In genomic region chr19:46016426-46017094, GRCh38 we compare ENCODE assay signal across 8 cellular contexts. TPM values are rescaled to one million over a fixed set of nuclear protein-coding genes. Genes with fewer than 3 reads are reported as not detected.
DNase-seq lines count a peak whose midpoint lies in the region; ATAC-seq and TF ChIP-seq lines count a peak whose summit lies in the region.

No MANE protein-coding gene starts in this region.

- no peak for TF ChIP-seq POLR2A in GM18505 (IDR thresholded peaks at IDR 0.05; ENCODE audit: borderline replicate concordance, extremely low read depth, insufficient read depth, insufficient read length)

- no peak overlapping the region for H2AFZ ChIP-seq in OCI-LY7 (ENCODE audit: low read length)
- H2AFZ ChIP-seq in fibroblast of lung (ENCODE audit: low read length) = peak overlapping the region; percentile 69

- no peaks in the 10 kb centered on the region for H3K9me3 Mint-ChIP-seq in activated T-cell treated with anti-CD3 and anti-CD28 coated beads, Interleukin-2, amount 50 U/mL, for 72 hours
- no peaks in the 10 kb centered on the region for H3K9me3 Mint-ChIP-seq in natural killer cell
- H3K9me3 Mint-ChIP-seq in stimulated activated memory B cell treated with anti-CD40 and anti-IgM and Interleukin-4, amounts not matched to agents 10 μg/mL and 1 μg/mL and 100 μg/mL, for 72 hours = no peaks in the 10 kb centered on the region

- H3K36me3 ChIP-seq in HUES6 (ENCODE audit: control insufficient read depth, insufficient read depth, low read length) (0 out of 2 replicates have a peak, but pooled peaks cover 6% of the 10 kb centered on the region), OCI-LY7 (ENCODE audit: insufficient read depth, low read length) (peaks cover 2% of the 10 kb centered on the region; the same call in 1 of the 2 replicates), fibroblast of lung (ENCODE audit: control insufficient read depth, insufficient read depth, low read length) (no peaks in the 10 kb centered on the region)

- H3K4me3 ChIP-seq in HUES6 (ENCODE audit: low read depth, low read length) (peak overlapping the region; percentile 59), OCI-LY7 (ENCODE audit: low read depth, low read length, poor library complexity, severe bottlenecking) (no peak overlapping the region), fibroblast of lung (replicated peaks in 1 of 4; ENCODE audit: control extremely low read depth in 1 of 4, insufficient read depth in 1 of 4, low read depth in 3 of 4, low read length in 4 of 4) (peak overlapping the region; percentile 31 to 64 (median 61))

- intact Hi-C loops in OCI-LY7 (cut with micrococcal nuclease; ENCODE audit: unreplicated experiment) = no loop called here
- intact Hi-C loops in natural killer cell (cut with micrococcal nuclease) = loop anchor here (5.0 to 10.0 kb wide), 2 partner anchors 199 to 242 kb away; partner anchors contain the start of gene RSPH6A

- H3K9me2 ChIP-seq in OCI-LY7 (ENCODE audit: insufficient read depth, low read length) = no peaks in the 10 kb centered on the region

- H3K9ac ChIP-seq in HUES6 (ENCODE audit: low read length) (no peak overlapping the region), fibroblast of lung (ENCODE audit: insufficient read depth, low read length) (peak overlapping the region; percentile 7)

- ATAC-seq in activated T-cell treated with anti-CD3 and anti-CD28 coated beads, Interleukin-2, amount 50 U/mL, for 72 hours (replicated peaks in 1 of 2) = peak; percentile 70 to 73
- ATAC-seq in natural killer cell (peak; percentile 80 to 90 (median 81)), GM18505 (IDR thresholded peaks at IDR 0.05; ENCODE audit: unreplicated experiment) (no peak)
- ATAC-seq in stimulated activated memory B cell treated with anti-CD40 and anti-IgM and Interleukin-4, amounts not matched to agents 10 μg/mL and 1 μg/mL and 100 μg/mL, for 72 hours = peak; percentile 80

- POLR2A ChIA-PET in OCI-LY7 (lab: Charles Lee) = no interaction called here

- peaks cover 32% of the 10 kb centered on the region for H3K27me3 ChIP-seq in HUES6 (ENCODE audit: control insufficient read depth, insufficient read depth, low read length)
- peaks cover 7% of the 10 kb centered on the region for H3K27me3 ChIP-seq in fibroblast of lung (ENCODE audit: control insufficient read depth, insufficient read depth, low read length)

- peaks cover 23% of the 10 kb centered on the region for H3K27me3 Mint-ChIP-seq in activated T-cell treated with anti-CD3 and anti-CD28 coated beads, Interleukin-2, amount 50 U/mL, for 72 hours (ENCODE audit: low read depth)
- H3K27me3 Mint-ChIP-seq in natural killer cell (ENCODE audit: low read depth in 2 of 2) = peaks cover 0 to 9% of the 10 kb centered on the region in 2 donors
- peaks cover 27% of the 10 kb centered on the region for H3K27me3 Mint-ChIP-seq in stimulated activated memory B cell treated with anti-CD40 and anti-IgM and Interleukin-4, amounts not matched to agents 10 μg/mL and 1 μg/mL and 100 μg/mL, for 72 hours

- TF ChIP-seq CTCF in GM12872 (IDR thresholded peaks at IDR 0.05; ENCODE audit: insufficient read depth, low read depth, low read length) (peak; percentile 85), OCI-LY7 (conservative IDR thresholded peaks at IDR 0.05; ENCODE audit: low read length) (peak; percentile 68), fibroblast of lung (conservative IDR thresholded peaks at IDR 0.05 in 1 of 2, IDR thresholded peaks at IDR 0.05 in 1 of 2; ENCODE audit: low read depth in 1 of 2, low read length in 2 of 2) (peak; percentile 48 to 79), natural killer cell (IDR thresholded peaks at IDR 0.05) (peak; percentile 87)

- DNase-seq in OCI-LY7 (ENCODE audit: low spot score) (peak; percentile 59), fibroblast of lung (ENCODE audit: low read depth in 2 of 2) (peak; percentile 59 to 68), natural killer cell (peak; percentile 79)
- DNase-seq in activated T-cell treated with anti-CD3 and anti-CD28 coated beads, Interleukin-2, amount 50 U/mL, for 72 hours = peak; percentile 84 to 85

- H3K4me1 Mint-ChIP-seq in activated T-cell treated with anti-CD3 and anti-CD28 coated beads, Interleukin-2, amount 50 U/mL, for 72 hours (ENCODE audit: low read depth) = peaks cover 21% of the 10 kb centered on the region
- peaks cover 12 to 24% of the 10 kb centered on the region in 2 donors for H3K4me1 Mint-ChIP-seq in natural killer cell
- peaks cover 33% of the 10 kb centered on the region for H3K4me1 Mint-ChIP-seq in stimulated activated memory B cell treated with anti-CD40 and anti-IgM and Interleukin-4, amounts not matched to agents 10 μg/mL and 1 μg/mL and 100 μg/mL, for 72 hours

- H4K20me1 ChIP-seq in OCI-LY7 (ENCODE audit: insufficient read depth, low read length) (no peaks in the 10 kb centered on the region), fibroblast of lung (ENCODE audit: control insufficient read depth, extremely low read depth, insufficient read depth, low read length) (no peaks in the 10 kb centered on the region)

- no peak overlapping the region for H3K27ac ChIP-seq in HUES6 (ENCODE audit: low read depth, low read length)
- H3K27ac ChIP-seq in OCI-LY7 (ENCODE audit: low read depth, low read length, poor library complexity, severe bottlenecking) = no peak overlapping the region
- no peak overlapping the region for H3K27ac ChIP-seq in fibroblast of lung (ENCODE audit: insufficient read depth, low read length)

- CTCF ChIA-PET in OCI-LY7 (lab: Charles Lee; ENCODE audit: unreplicated experiment) = no interaction called here

- no peaks in the 10 kb centered on the region for H3K79me2 ChIP-seq in OCI-LY7 (ENCODE audit: insufficient read depth, low read depth, low read length)
- H3K79me2 ChIP-seq in fibroblast of lung (ENCODE audit: control insufficient read depth, insufficient read depth, low read length) = no peaks in the 10 kb centered on the region

- H3K4me2 ChIP-seq in OCI-LY7 (ENCODE audit: low read length) = peak overlapping the region; percentile 40; the same call in 1 of the 2 replicates
- H3K4me2 ChIP-seq in fibroblast of lung (ENCODE audit: extremely low read depth, insufficient read depth, low read length) = peak overlapping the region; percentile 100

- H3K4me1 ChIP-seq in HUES6 (ENCODE audit: control insufficient read depth, insufficient read depth, low read length) (peaks cover 17% of the 10 kb centered on the region), OCI-LY7 (ENCODE audit: insufficient read depth, low read length, poor library complexity, severe bottlenecking) (no peaks in the 10 kb centered on the region), fibroblast of lung (ENCODE audit: control insufficient read depth, extremely low read depth, insufficient read depth, low read length) (peaks cover 5% of the 10 kb centered on the region)

- no peak overlapping the region for H3K27ac Mint-ChIP-seq in activated T-cell treated with anti-CD3 and anti-CD28 coated beads, Interleukin-2, amount 50 U/mL, for 72 hours
- peak overlapping the region; percentile 61 to 74 for H3K27ac Mint-ChIP-seq in natural killer cell
- peak overlapping the region; percentile 28 for H3K27ac Mint-ChIP-seq in stimulated activated memory B cell treated with anti-CD40 and anti-IgM and Interleukin-4, amounts not matched to agents 10 μg/mL and 1 μg/mL and 100 μg/mL, for 72 hours

- H3K36me3 Mint-ChIP-seq in activated T-cell treated with anti-CD3 and anti-CD28 coated beads, Interleukin-2, amount 50 U/mL, for 72 hours (ENCODE audit: insufficient read depth in 2 of 2) = peaks cover 0 to 5% of the 10 kb centered on the region in 2 donors
- H3K36me3 Mint-ChIP-seq in natural killer cell = no peaks in the 10 kb centered on the region
- peaks cover 24% of the 10 kb centered on the region for H3K36me3 Mint-ChIP-seq in stimulated activated memory B cell treated with anti-CD40 and anti-IgM and Interleukin-4, amounts not matched to agents 10 μg/mL and 1 μg/mL and 100 μg/mL, for 72 hours

- BruUV-seq in OCI-LY7 (replicated peaks; lab: Mats Ljungman, UMichigan) = no TSS peak

- H3K9me3 ChIP-seq in HUES6 (ENCODE audit: control insufficient read depth, insufficient read depth, low read depth, low read length) (no peaks in the 10 kb centered on the region), OCI-LY7 (ENCODE audit: low read length) (no peaks in the 10 kb centered on the region), fibroblast of lung (ENCODE audit: control insufficient read depth, insufficient read depth, low read depth, low read length) (no peaks in the 10 kb centered on the region)

- peak overlapping the region; percentile 83 to 88 for H3K4me3 Mint-ChIP-seq in activated T-cell treated with anti-CD3 and anti-CD28 coated beads, Interleukin-2, amount 50 U/mL, for 72 hours
- H3K4me3 Mint-ChIP-seq in natural killer cell = peak overlapping the region; percentile 96
- H3K4me3 Mint-ChIP-seq in stimulated activated memory B cell treated with anti-CD40 and anti-IgM and Interleukin-4, amounts not matched to agents 10 μg/mL and 1 μg/mL and 100 μg/mL, for 72 hours = peak overlapping the region; percentile 81

RNA-seq across cellular contexts. Expression of gene PGLYRP1, which starts 6.3 kb away (rescaled TPM):
- total RNA-seq in OCI-LY7 (2014; rRNA removed; shearing (Covaris generic)) = not detected in 2 replicates
- total RNA-seq in OCI-LY7 (2022) (not detected in 2 replicates), fibroblast of lung (not detected in 2 replicates), natural killer cell (under 1 TPM in 1 of 3 donors, not detected in 2; 0.55 TPM)
- not detected for total RNA-seq in activated T-cell treated with anti-CD3 and anti-CD28 coated beads, Interleukin-2, amount 50 U/mL, for 72 hours
- not detected in 2 replicates for polyA plus RNA-seq in fibroblast of lung
- not detected in 2 replicates for polyA plus RNA-seq in fibroblast of lung (2012)
- polyA minus RNA-seq in fibroblast of lung (ENCODE audit: low replicate concordance) = not detected in 2 replicates

RNA-seq across cellular contexts. Expression of gene CCDC61, which starts 21.3 kb away (rescaled TPM):
- 14.2 and 15.3 TPM in 2 replicates for total RNA-seq in OCI-LY7 (2014; rRNA removed; shearing (Covaris generic))
- total RNA-seq in OCI-LY7 (2022) (20.1 and 23.0 TPM in 2 replicates), fibroblast of lung (5.6 and 8.9 TPM in 2 replicates), natural killer cell (10 to 100 TPM; 10.6 to 16.9 (median 14.6) TPM)
- 10 to 100 TPM; 21.8 to 22.0 TPM for total RNA-seq in activated T-cell treated with anti-CD3 and anti-CD28 coated beads, Interleukin-2, amount 50 U/mL, for 72 hours
- polyA plus RNA-seq in fibroblast of lung = 4.5 and 5.0 TPM in 2 replicates
- polyA plus RNA-seq in fibroblast of lung (2012) = 7.3 and 10.1 TPM in 2 replicates
- polyA minus RNA-seq in fibroblast of lung (ENCODE audit: low replicate concordance) = 5.7 and 8.8 TPM in 2 replicates

RNA-seq across cellular contexts. Expression of gene IGFL4, which starts 24.2 kb away (rescaled TPM):
- total RNA-seq in OCI-LY7 (2014; rRNA removed; shearing (Covaris generic)) = not detected in 2 replicates
- total RNA-seq in OCI-LY7 (2022) (not detected in 2 replicates), fibroblast of lung (not detected in 2 replicates), natural killer cell (not detected)
- not detected for total RNA-seq in activated T-cell treated with anti-CD3 and anti-CD28 coated beads, Interleukin-2, amount 50 U/mL, for 72 hours
- polyA plus RNA-seq in fibroblast of lung = not detected in 2 replicates
- not detected in 2 replicates for polyA plus RNA-seq in fibroblast of lung (2012)
- not detected in 2 replicates for polyA minus RNA-seq in fibroblast of lung (ENCODE audit: low replicate concordance)

RNA-seq across cellular contexts. Expression of gene NOVA2, which starts 42.9 kb away (rescaled TPM):
- total RNA-seq in OCI-LY7 (2014; rRNA removed; shearing (Covaris generic)) = not detected in 2 replicates
- total RNA-seq in OCI-LY7 (2022) (0.19 and 0.30 TPM in 2 replicates), fibroblast of lung (not detected in 2 replicates), natural killer cell (not detected)
- total RNA-seq in activated T-cell treated with anti-CD3 and anti-CD28 coated beads, Interleukin-2, amount 50 U/mL, for 72 hours = under 1 TPM; 0.38 to 0.58 TPM
- 0.01 and 0.03 TPM in 2 replicates for polyA plus RNA-seq in fibroblast of lung
- polyA plus RNA-seq in fibroblast of lung (2012) = 0.03 and 0.12 TPM in 2 replicates
- 0.04 TPM in 1 of 2 replicates, not detected in the other for polyA minus RNA-seq in fibroblast of lung (ENCODE audit: low replicate concordance)
